22 cellular contexts compared by ENCODE assay signal in genomic region chr20:61739086-61739831, GRCh38.
A peak's percentile ranks its signal among the peaks of the same experiment; 100 is the strongest.
DNase-seq lines count a peak whose midpoint lies in the region; ATAC-seq and TF ChIP-seq lines count a peak whose summit lies in the region.
"Had no signal": no experiment of that assay in that cellular context is flagged by ENCODE, and none has a peak within 500 bp of the region (broad histone marks: within the 10 kb centered on the region; RNA-seq: fewer than 3 reads in every experiment).

No MANE protein-coding gene starts in this region.

- H3K9ac ChIP-seq in BLaER1 = no peak overlapping the region
- H3K9ac ChIP-seq: BLaER1 treated with 17β-estradiol and CSF1 and Interleukin-3, amounts not matched to agents 10 nM and 100 nM had no signal

- ATAC-seq in Panc1 = 0 out of 2 replicates have a peak, but pooled peaks have one; percentile 8
- peak; percentile 23 for ATAC-seq in left lobe of liver
- no peak for ATAC-seq in GM19467 (IDR thresholded peaks at IDR 0.05; ENCODE audit: unreplicated experiment)

- no peaks in the 10 kb centered on the region for H3K79me2 ChIP-seq in osteoblast (ENCODE audit: insufficient read depth, low read length)

- no peaks in the 10 kb centered on the region for H3K36me3 ChIP-seq in BLaER1
- no peaks in the 10 kb centered on the region for H3K36me3 ChIP-seq in Panc1 (ENCODE audit: control insufficient read depth, insufficient read depth, low read length)
- no peaks in the 10 kb centered on the region for H3K36me3 ChIP-seq in osteoblast (ENCODE audit: insufficient read depth, low read length)
- H3K36me3 ChIP-seq: BLaER1 treated with 17β-estradiol and CSF1 and Interleukin-3, amounts not matched to agents 10 nM and 100 nM had no signal

- H3K4me2 ChIP-seq in BLaER1 = peak overlapping the region; percentile 66
- H3K4me2 ChIP-seq in osteoblast (ENCODE audit: insufficient read depth, low read length) = no peak overlapping the region

- H3K4me3 ChIP-seq in BLaER1 (no peak overlapping the region), Panc1 (ENCODE audit: low read depth in 2 of 2, low read length in 2 of 2) (no peak overlapping the region), osteoblast (ENCODE audit: insufficient read depth, low read length) (no peak overlapping the region)
- H3K4me3 ChIP-seq: BLaER1 treated with 17β-estradiol and CSF1 and Interleukin-3, amounts not matched to agents 10 nM and 100 nM; SK-N-MC had no signal

- intact Hi-C loops in Panc1 (cut with micrococcal nuclease; ENCODE audit: unreplicated experiment) = no loop called here

- 0 out of 2 replicates have a peak, but pooled peaks cover 10% of the 10 kb centered on the region for H3K27me3 ChIP-seq in BLaER1
- H3K27me3 ChIP-seq in Panc1 (ENCODE audit: control insufficient read depth, insufficient read depth, low read length) = peaks cover 4% of the 10 kb centered on the region; the same call in 1 of the 2 replicates
- H3K27me3 ChIP-seq in osteoblast (ENCODE audit: insufficient read depth, low read length) = no peaks in the 10 kb centered on the region

- H3K9me3 ChIP-seq in BLaER1 (no peaks in the 10 kb centered on the region), Panc1 (ENCODE audit: control insufficient read depth, insufficient read depth, low read depth, low read length) (no peaks in the 10 kb centered on the region), osteoblast (ENCODE audit: low read depth, low read length) (no peaks in the 10 kb centered on the region)
- H3K9me3 ChIP-seq: BLaER1 treated with 17β-estradiol and CSF1 and Interleukin-3, amounts not matched to agents 10 nM and 100 nM had no signal

- no peak for TF ChIP-seq CTCF in Panc1 (IDR thresholded peaks at IDR 0.05)
- no peak for TF ChIP-seq CTCF in osteoblast (IDR thresholded peaks at IDR 0.05; ENCODE audit: extremely low read depth, low read depth, low read length)

- POLR2A ChIA-PET in Panc1 (lab: Charles Lee) = no interaction called here

- in situ Hi-C loops in Panc1 (cut with HindIII; ENCODE audit: low pct_unique_long_range_greater_than_20kb, low sequenced_read_pairs) = no loop called here

- DNase-seq in Panc1 (ENCODE audit: low read depth, low spot score) (no peak), left lobe of liver (ENCODE audit: low spot score) (no peak), osteoblast (ENCODE audit: insufficient read length, low spot score, missing footprints) (peak; percentile 78), cerebellar cortex (ENCODE audit: low spot score) (no peak), COR-L47 (lab: John Stamatoyannopoulos, UW) (no peak)
- DNase-seq: CD4-positive, alpha-beta memory T cell; DMS 273 treated with DMSO at 0.1 percent for 48 hours; DMS79; EL; GDM1; KG1; MM.1S; NCI-H2029; NCI-H446; NCI-H524 treated with DMSO at 0.1 percent for 48 hours; NCI-H774; SIG-M5 had no signal

- H3K27ac ChIP-seq in BLaER1 = no peak overlapping the region
- H3K27ac ChIP-seq in Panc1 (ENCODE audit: low read length) = no peak overlapping the region
- no peak overlapping the region for H3K27ac ChIP-seq in osteoblast (ENCODE audit: low read depth, low read length)
- H3K27ac ChIP-seq: BLaER1 treated with 17β-estradiol and CSF1 and Interleukin-3, amounts not matched to agents 10 nM and 100 nM; RWPE1; SK-N-MC had no signal

- no TSS peak for BruUV-seq in Panc1 (replicated peaks; lab: Mats Ljungman, UMichigan)

- H3K4me1 ChIP-seq in BLaER1 (peaks cover 77% of the 10 kb centered on the region), Panc1 (ENCODE audit: control insufficient read depth, insufficient read depth, low read length) (no peaks in the 10 kb centered on the region), osteoblast (ENCODE audit: insufficient read depth, low read length) (no peaks in the 10 kb centered on the region)

- H2AFZ ChIP-seq in osteoblast (ENCODE audit: low read length) = no peak overlapping the region

- H4K20me1 ChIP-seq in BLaER1 (peaks cover 63% of the 10 kb centered on the region), osteoblast (ENCODE audit: insufficient read depth, low read length) (no peaks in the 10 kb centered on the region)

- CTCF ChIA-PET in Panc1 (lab: Charles Lee) = no interaction called here
